In genomic region chr5:73640861-73641320, GRCh38 we compare ENCODE assay signal across 15 cellular contexts. TPM values are rescaled to one million over a fixed set of nuclear protein-coding genes. Genes with fewer than 3 reads are reported as not detected.
DNase-seq lines count a peak whose midpoint lies in the region; ATAC-seq, FAIRE-seq and TF ChIP-seq lines count a peak whose summit lies in the region.
"Had no signal": no experiment of that assay in that cellular context is flagged by ENCODE, and none has a peak within 500 bp of the region (broad histone marks: within the 10 kb centered on the region; RNA-seq: fewer than 3 reads in every experiment).

No MANE protein-coding gene starts in this region.

- intact Hi-C loops in left lung (cut with DNase I), result no loop called here

- no peaks in the 10 kb centered on the region for H3K4me1 ChIP-seq in left lung

- FAIRE-seq in D721Med (lab: Jason Lieb, UNC), result peak; percentile 85
- no peak for FAIRE-seq in frontal cortex (lab: Jason Lieb, UNC)

- no peak overlapping the region for H3K27ac ChIP-seq in left lung
- H3K27ac ChIP-seq: skin epidermis, VCaP had no signal

- DNase-seq in D721Med (ENCODE audit: insufficient read length, low spot score), result no peak
- peak; percentile 35 for DNase-seq in NCI-H2029 (lab: John Stamatoyannopoulos, UW)
- DNase-seq in astrocyte of the hippocampus (ENCODE audit: low read depth, low spot score), result peak; percentile 69
- DNase-seq in left lung, result no peak
- no peak for DNase-seq in frontal cortex (ENCODE audit: low spot score in 2 of 2)
- DNase-seq in KG1 (lab: John Stamatoyannopoulos, UW), result no peak
- DNase-seq in NCI-H1417 treated with DMSO at 0.1 percent for 48 hours (lab: John Stamatoyannopoulos, UW), result no peak
- DNase-seq: cortex of kidney, kidney glomerular epithelial cell, natural killer cell, NCI-H1436 treated with DMSO at 0.1 percent for 48 hours had no signal

- H3K9me3 ChIP-seq in left lung, result no peaks in the 10 kb centered on the region

- no peak overlapping the region for H3K4me3 ChIP-seq in left lung
- H3K4me3 ChIP-seq: skin epidermis had no signal

- no peaks in the 10 kb centered on the region for H3K27me3 ChIP-seq in left lung

- no peaks in the 10 kb centered on the region for H3K36me3 ChIP-seq in left lung

- TF ChIP-seq CTCF in D721Med (IDR thresholded peaks at IDR 0.05; ENCODE audit: insufficient read depth, missing control alignments) (no peak), left lung (IDR thresholded peaks at IDR 0.05) (no peak)

- ATAC-seq in left lung, result peak; percentile 34
- ATAC-seq in HG02870 (IDR thresholded peaks at IDR 0.05; ENCODE audit: unreplicated experiment), result no peak
- ATAC-seq: HCT116, natural killer cell had no signal

RNA-seq across cellular contexts. Expression of gene ARHGEF28, which starts 14.9 kb away (rescaled TPM):
- total RNA-seq in left lung, result 10 to 100 TPM in 1 of 2 donors, 1 to 10 TPM in 1; 8.4 to 10.5 TPM
- total RNA-seq in frontal cortex, result 6.1 TPM

Comparison
In these comparisons a context has a peak if more than half of its experiments do, and no peak if none do; other contexts are left out.
1. DNase-seq: peak in NCI-H2029 (single experiment) and astrocyte of the hippocampus (single experiment); none in D721Med (single experiment), left lung (0 of 2), frontal cortex (0 of 2), KG1 (single experiment) and NCI-H1417 treated with DMSO at 0.1 percent for 48 hours (single experiment).